Comparison of ENCODE assay signal across 8 cellular contexts in genomic region chr1:38527373-38527966, GRCh38.
DNase-seq lines count a peak whose midpoint lies in the region; ATAC-seq and TF ChIP-seq lines count a peak whose summit lies in the region.

No MANE protein-coding gene starts in this region.

- H3K36me3 ChIP-seq in gastrocnemius medialis: no peaks in the 10 kb centered on the region

- no peaks in the 10 kb centered on the region for H3K9me3 ChIP-seq in gastrocnemius medialis

- TF ChIP-seq POLR2A in gastrocnemius medialis (IDR thresholded peaks at IDR 0.05) (no peak), erythroblast (IDR thresholded peaks at IDR 0.05; ENCODE audit: low read length) (no peak)

- peak; percentile 89 for ATAC-seq in GM21576 (IDR thresholded peaks at IDR 0.05; ENCODE audit: unreplicated experiment)
- ATAC-seq in gastrocnemius medialis: no peak

- H3K27me3 ChIP-seq in gastrocnemius medialis: peaks cover 4 to 29% (median 11%) of the 10 kb centered on the region in 3 donors

- in situ Hi-C loops in gastrocnemius medialis (cut with MboI; ENCODE audit: low sequenced_read_pairs in 4 of 4): no loop called here

- DNase-seq in GM10266 (ENCODE audit: extremely low spot score): peak; percentile 84
- DNase-seq in LoVo (ENCODE audit: low spot score): peak; percentile 41
- DNase-seq in activated naive CD4-positive, alpha-beta T cell treated with Interleukin-2 at 50 U/mL for 16 hours: peak; percentile 45
- DNase-seq in stimulated activated CD4-positive, alpha-beta T cell treated with anti-CD3 and anti-CD28 coated beads, Interleukin-2, amount 100 ng/mL, for 48 hours: peak; percentile 33 to 39
- DNase-seq in gastrocnemius medialis: no peak
- DNase-seq in erythroblast (lab: John Stamatoyannopoulos, UW): no peak
- no peak for DNase-seq in NCI-H1417 treated with DMSO at 0.1 percent for 48 hours (lab: John Stamatoyannopoulos, UW)

- no peak overlapping the region for H3K4me3 ChIP-seq in gastrocnemius medialis

- no peak for TF ChIP-seq CTCF in GM10266 (IDR thresholded peaks at IDR 0.05; ENCODE audit: control insufficient read depth, insufficient read depth, low read depth, missing control alignments)
- TF ChIP-seq CTCF in gastrocnemius medialis (IDR thresholded peaks at IDR 0.05 in 4 of 5, conservative IDR thresholded peaks at IDR 0.05 in 1 of 5): no peak

- no peak overlapping the region for H3K27ac ChIP-seq in gastrocnemius medialis

- intact Hi-C loops in gastrocnemius medialis (cut with DNase I; ENCODE audit: low total_unique reads): no loop called here

- no peaks in the 10 kb centered on the region for H3K4me1 ChIP-seq in gastrocnemius medialis

Comparison
In these comparisons a context has a peak if more than half of its experiments do, and no peak if none do; other contexts are left out.
1. DNase-seq: peak in GM10266 (single experiment), LoVo (single experiment), activated naive CD4-positive, alpha-beta T cell treated with Interleukin-2 at 50 U/mL for 16 hours (single experiment) and stimulated activated CD4-positive, alpha-beta T cell treated with anti-CD3 and anti-CD28 coated beads, Interleukin-2, amount 100 ng/mL, for 48 hours (2 of 2); none in gastrocnemius medialis (0 of 2), erythroblast (0 of 2) and NCI-H1417 treated with DMSO at 0.1 percent for 48 hours (single experiment).